Comparison of ENCODE assay signal across 9 cellular contexts in genomic region chr20:5100684-5101347, GRCh38. TPM values are rescaled to one million over a fixed set of nuclear protein-coding genes. Genes with fewer than 3 reads are reported as not detected.
DNase-seq lines count a peak whose midpoint lies in the region; ATAC-seq, FAIRE-seq and TF ChIP-seq lines count a peak whose summit lies in the region.
"Had no signal": no experiment of that assay in that cellular context is flagged by ENCODE, and none has a peak within 500 bp of the region (broad histone marks: within the 10 kb centered on the region; RNA-seq: fewer than 3 reads in every experiment).

No MANE protein-coding gene starts in this region.

- H4K20me1 ChIP-seq in OCI-LY7 (ENCODE audit: insufficient read depth, low read length) = no peaks in the 10 kb centered on the region

- no peak overlapping the region for H2AFZ ChIP-seq in OCI-LY7 (ENCODE audit: low read length)

- H3K27ac Mint-ChIP-seq in natural killer cell = peak overlapping the region; percentile 72 to 74

- no peaks in the 10 kb centered on the region for H3K27me3 Mint-ChIP-seq in natural killer cell (ENCODE audit: low read depth in 2 of 2)

- TF ChIP-seq EP300 in esophagus muscularis mucosa (IDR thresholded peaks at IDR 0.05) = no peak

- POLR2A ChIA-PET in OCI-LY7 (lab: Charles Lee) = interaction anchor here (0.6 to 1.8 kb wide), 3 partner anchors 101 to 338 kb away, joined by 3 to 4 read pairs (median 4); no protein-coding TSS in a partner anchor

- FAIRE-seq in G401.6 (lab: Jason Lieb, UNC) = peak; percentile 76

- TF ChIP-seq POLR2A in esophagus muscularis mucosa (IDR thresholded peaks at IDR 0.05; ENCODE audit: low read depth) = no peak

- H3K79me2 ChIP-seq in OCI-LY7 (ENCODE audit: insufficient read depth, low read depth, low read length) = no peaks in the 10 kb centered on the region

- H3K27me3 ChIP-seq in esophagus muscularis mucosa = no peaks in the 10 kb centered on the region

- no peaks in the 10 kb centered on the region for H3K9me2 ChIP-seq in OCI-LY7 (ENCODE audit: insufficient read depth, low read length)

- intact Hi-C loops in OCI-LY7 (cut with micrococcal nuclease; ENCODE audit: unreplicated experiment) = loop anchor here (2.0 to 5.0 kb wide), 3 partner anchors 44 to 359 kb away; no protein-coding TSS in a partner anchor
- intact Hi-C loops in esophagus muscularis mucosa (cut with DNase I) = loop anchor here (5.0 kb wide), 1 partner anchor 139 kb away; no protein-coding TSS in a partner anchor
- intact Hi-C loops in natural killer cell (cut with micrococcal nuclease) = loop anchor here (1.0 to 2.0 kb wide), 3 partner anchors 45 to 144 kb away; no protein-coding TSS in a partner anchor

- 6% methylated on average over 9 of the region's 9 CpGs for WGBS in esophagus muscularis mucosa

- H3K4me1 ChIP-seq in OCI-LY7 (ENCODE audit: insufficient read depth, low read length, poor library complexity, severe bottlenecking) (no peaks in the 10 kb centered on the region), esophagus muscularis mucosa (peaks cover 0 to 11% (median 0%) of the 10 kb centered on the region in 4 donors)

- CTCF ChIA-PET in OCI-LY7 (lab: Charles Lee; ENCODE audit: unreplicated experiment) = no interaction called here

- H3K9me3 ChIP-seq in OCI-LY7 (ENCODE audit: low read length) (no peaks in the 10 kb centered on the region), esophagus muscularis mucosa (no peaks in the 10 kb centered on the region)

- H3K9me3 Mint-ChIP-seq in natural killer cell = no peaks in the 10 kb centered on the region

- no peak overlapping the region for H3K4me3 Mint-ChIP-seq in natural killer cell

- ATAC-seq in natural killer cell = peak; percentile 84 to 98 (median 89)
- ATAC-seq in HG02938 (IDR thresholded peaks at IDR 0.05; ENCODE audit: unreplicated experiment) = no peak

- H3K36me3 ChIP-seq in OCI-LY7 (ENCODE audit: insufficient read depth, low read length) = peaks cover 76% of the 10 kb centered on the region
- H3K36me3 ChIP-seq in esophagus muscularis mucosa = peaks cover 29 to 93% (median 73%) of the 10 kb centered on the region in 4 donors

- H3K4me3 ChIP-seq in OCI-LY7 (ENCODE audit: low read depth, low read length, poor library complexity, severe bottlenecking) (no peak overlapping the region), esophagus muscularis mucosa (no peak overlapping the region)

- DNase-seq in HS-5 (ENCODE audit: low read depth) (peak; percentile 37), OCI-LY7 (ENCODE audit: low spot score) (peak; percentile 70), activated T-cell treated with anti-CD3 and anti-CD28 coated beads for 24 hours (ENCODE audit: low read depth) (peak; percentile 61), esophagus muscularis mucosa (ENCODE audit: extremely low spot score) (no peak), natural killer cell (peak; percentile 72)
- peak; percentile 63 for DNase-seq in stimulated activated naive CD4-positive, alpha-beta T cell treated with Interleukin-2 at 50 U/mL for 16 hours (lab: John Stamatoyannopoulos, UW)

- no peak overlapping the region for H3K4me2 ChIP-seq in OCI-LY7 (ENCODE audit: low read length)

- H3K4me1 Mint-ChIP-seq in natural killer cell = peaks cover 17% of the 10 kb centered on the region in 2 donors

- peak; percentile 91 for TF ChIP-seq CTCF in OCI-LY7 (conservative IDR thresholded peaks at IDR 0.05; ENCODE audit: low read length)
- peak; percentile 83 to 89 (median 87) for TF ChIP-seq CTCF in esophagus muscularis mucosa (IDR thresholded peaks at IDR 0.05)
- TF ChIP-seq CTCF in natural killer cell (IDR thresholded peaks at IDR 0.05) = peak; percentile 97

- BruUV-seq in OCI-LY7 (replicated peaks; lab: Mats Ljungman, UMichigan) = no TSS peak

- H3K36me3 Mint-ChIP-seq in natural killer cell = peaks cover 17% of the 10 kb centered on the region

- H3K27ac ChIP-seq in OCI-LY7 (ENCODE audit: low read depth, low read length, poor library complexity, severe bottlenecking) (no peak overlapping the region), esophagus muscularis mucosa (replicated peaks in 1 of 4) (peak overlapping the region in 1 of 4 donors; percentile 43)
- H3K27ac ChIP-seq: epithelial cell of prostate had no signal

RNA-seq across cellular contexts. Expression of gene TMEM230, which starts 12.1 kb away (rescaled TPM):
- total RNA-seq in OCI-LY7 (2014; rRNA removed; shearing (Covaris generic)) = 114 and 138 TPM in 2 replicates
- total RNA-seq in OCI-LY7 (2022) (81.1 and 90.5 TPM in 2 replicates), esophagus muscularis mucosa (100 to 1,000 TPM in 3 of 4 donors, 10 to 100 TPM in 1; 85.8 to 118 (median 107) TPM), natural killer cell (10 to 100 TPM; 49.9 to 67.4 (median 59.9) TPM)

RNA-seq across cellular contexts. Expression of gene PCNA, which starts 18.9 kb away (rescaled TPM):
- 499 and 567 TPM in 2 replicates for total RNA-seq in OCI-LY7 (2014; rRNA removed; shearing (Covaris generic))
- total RNA-seq in OCI-LY7 (2022) (470 and 513 TPM in 2 replicates), esophagus muscularis mucosa (10 to 100 TPM; 25.0 to 37.8 (median 35.9) TPM), natural killer cell (10 to 100 TPM; 41.5 to 50.6 (median 46.9) TPM)

RNA-seq across cellular contexts. Expression of gene CDS2, which starts 26.0 kb away (rescaled TPM):
- 16.5 and 16.6 TPM in 2 replicates for total RNA-seq in OCI-LY7 (2014; rRNA removed; shearing (Covaris generic))
- total RNA-seq in OCI-LY7 (2022) (42.8 and 46.1 TPM in 2 replicates), esophagus muscularis mucosa (10 to 100 TPM; 54.8 to 83.1 (median 69.7) TPM), natural killer cell (10 to 100 TPM; 45.6 to 54.7 (median 53.8) TPM)

Comparison
In these comparisons a context has a peak if more than half of its experiments do, and no peak if none do; other contexts are left out.
1. RNA of gene PCNA, which starts 18.9 kb away (total RNA-seq): 470 to 567 TPM in OCI-LY7; 41.5 to 50.6 TPM in natural killer cell and 25.0 to 37.8 TPM in esophagus muscularis mucosa; every median in the first group is over 4 times any median in the second.
2. Peak in every context shown above with its lines, with median percentiles within 50 percentile points of each other: CTCF ChIP-seq.